In the genomic region with DNA sequence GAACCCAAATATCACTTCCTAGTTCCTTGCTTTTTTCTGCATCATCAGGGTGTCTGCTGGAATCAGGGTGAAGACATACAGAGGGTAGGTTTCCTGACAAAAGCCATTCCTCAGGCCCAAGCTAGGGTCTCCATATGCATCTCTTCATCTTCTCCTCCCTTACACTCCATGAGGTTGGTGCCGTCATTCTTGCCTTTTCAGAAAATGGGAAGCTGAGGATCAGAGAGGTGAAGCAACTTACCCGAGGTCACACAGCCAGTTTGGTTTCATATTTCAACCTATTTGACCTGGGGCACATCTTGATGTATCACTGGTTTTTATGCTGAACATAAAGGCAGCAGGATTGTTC, we compare ENCODE assay signal across 16 cellular contexts. TPM values are rescaled to one million over a fixed set of nuclear protein-coding genes. Genes with fewer than 3 reads are reported as not detected.
DNase-seq lines count a peak whose midpoint lies in the region; ATAC-seq, FAIRE-seq and TF ChIP-seq lines count a peak whose summit lies in the region.
"Had no signal": no experiment of that assay in that cellular context is flagged by ENCODE, and none has a peak within 500 bp of the region (broad histone marks: within the 10 kb centered on the region; RNA-seq: fewer than 3 reads in every experiment).

No MANE protein-coding gene starts in this region.

- peak overlapping the region in 3 of 5 experiments; percentile 58 to 92 (median 85) for H3K27ac Mint-ChIP-seq in brain
- peak overlapping the region in 2 of 3 experiments; percentile 45 to 70 for H3K27ac Mint-ChIP-seq in nephron
- no peak overlapping the region for H3K27ac Mint-ChIP-seq in activated T-helper 2 cell treated with anti-CD3 and anti-CD28 coated beads, Interferon-gamma antibody, Interleukin-2, Interleukin-4, amounts not matched to agents 10 μg/mL and 5 μg/mL and 100 μg/mL, durations not matched to agents 14 hours and 24 hours and 36 hours
- H3K27ac Mint-ChIP-seq: CD4-positive, alpha-beta T cell; HFFc6 had no signal

- TF ChIP-seq CTCF in HepG2 (CRISPR knock-in tag; IDR thresholded peaks at IDR 0.05): no peak
- TF ChIP-seq CTCF in right lobe of liver (IDR thresholded peaks at IDR 0.05): no peak
- TF ChIP-seq CTCF in brain (conservative IDR thresholded peaks at IDR 0.05): no peak
- TF ChIP-seq CTCF in nephron (IDR thresholded peaks at IDR 0.05; ENCODE audit: unreplicated experiment in 3 of 3): no peak

- H3K36me3 Mint-ChIP-seq in brain (no peaks in the 10 kb centered on the region), nephron (ENCODE audit: low read depth) (no peaks in the 10 kb centered on the region)
- no peaks in the 10 kb centered on the region for H3K36me3 Mint-ChIP-seq in activated T-helper 2 cell treated with anti-CD3 and anti-CD28 coated beads, Interferon-gamma antibody, Interleukin-2, Interleukin-4, amounts not matched to agents 10 μg/mL and 5 μg/mL and 100 μg/mL, durations not matched to agents 14 hours and 24 hours and 36 hours (ENCODE audit: low read depth)

- ATAC-seq in HepG2 (no peak), right lobe of liver (no peak), GM21367 (IDR thresholded peaks at IDR 0.05; ENCODE audit: unreplicated experiment) (no peak), GM21528 (IDR thresholded peaks at IDR 0.05; ENCODE audit: low FRiP score, unreplicated experiment) (no peak)

- no peak for TF ChIP-seq RAD21 in HepG2 (CRISPR knock-in tag; IDR thresholded peaks at IDR 0.05)

- H3K9ac ChIP-seq in HepG2 (ENCODE audit: insufficient read depth, low read depth, low read length): peak overlapping the region; percentile 60
- H3K9ac ChIP-seq: BLaER1 treated with 17β-estradiol and CSF1 and Interleukin-3, amounts not matched to agents 10 nM and 100 nM had no signal

- H3K27ac ChIP-seq in HepG2 (ENCODE audit: extremely low read length, insufficient read depth, low read length) (peak overlapping the region; percentile 90), right lobe of liver (peak overlapping the region in 1 of 3 donors; percentile 37)
- H3K27ac ChIP-seq: BLaER1 treated with 17β-estradiol and CSF1 and Interleukin-3, amounts not matched to agents 10 nM and 100 nM had no signal

- intact Hi-C loops in HepG2 (cut with micrococcal nuclease; ENCODE audit: unreplicated experiment) (no loop called here), right lobe of liver (cut with DNase I) (no loop called here)
- intact Hi-C loops in activated T-helper 2 cell treated with anti-CD3 and anti-CD28 coated beads, Interferon-gamma antibody, Interleukin-2, Interleukin-4, amounts not matched to agents 10 μg/mL and 5 μg/mL and 100 μg/mL, durations not matched to agents 14 hours and 24 hours and 36 hours (cut with micrococcal nuclease): no loop called here

- H2AFZ ChIP-seq in HepG2 (ENCODE audit: low read length): no peak overlapping the region

- TF ChIP-seq EP300 in HepG2 (IDR thresholded peaks at IDR 0.05; ENCODE audit: low read depth in 2 of 2, low read length in 2 of 2) (no peak), HepG2 (CRISPR knock-in tag; IDR thresholded peaks at IDR 0.05; ENCODE audit: borderline replicate concordance) (no peak)

- H3K27me3 ChIP-seq in HepG2 (ENCODE audit: control insufficient read depth in 1 of 2, insufficient read depth in 2 of 2, low read length in 2 of 2): no peaks in the 10 kb centered on the region; a peak in 1 of 5 replicates
- H3K27me3 ChIP-seq in right lobe of liver: no peaks in the 10 kb centered on the region

- H3K4me1 ChIP-seq in HepG2 (ENCODE audit: insufficient read depth, low read length) (peaks cover 52% of the 10 kb centered on the region), right lobe of liver (peaks cover 0 to 31% (median 14%) of the 10 kb centered on the region in 4 donors)
- H3K4me1 ChIP-seq: BLaER1 treated with 17β-estradiol and CSF1 and Interleukin-3, amounts not matched to agents 10 nM and 100 nM had no signal

- H3K27me3 Mint-ChIP-seq in brain: peaks cover 18% of the 10 kb centered on the region
- H3K27me3 Mint-ChIP-seq in nephron (ENCODE audit: low read depth): peaks cover 30% of the 10 kb centered on the region
- peaks cover 13% of the 10 kb centered on the region for H3K27me3 Mint-ChIP-seq in activated T-helper 2 cell treated with anti-CD3 and anti-CD28 coated beads, Interferon-gamma antibody, Interleukin-2, Interleukin-4, amounts not matched to agents 10 μg/mL and 5 μg/mL and 100 μg/mL, durations not matched to agents 14 hours and 24 hours and 36 hours (ENCODE audit: low read depth)

- CTCF ChIA-PET in HepG2 (lab: Yijun Ruan, JAX; ENCODE audit: low intra/inter-chr PET ratio, low total read pairs): no interaction called here

- H3K4me3 Mint-ChIP-seq in brain: no peak overlapping the region
- no peak overlapping the region for H3K4me3 Mint-ChIP-seq in nephron
- no peak overlapping the region for H3K4me3 Mint-ChIP-seq in activated T-helper 2 cell treated with anti-CD3 and anti-CD28 coated beads, Interferon-gamma antibody, Interleukin-2, Interleukin-4, amounts not matched to agents 10 μg/mL and 5 μg/mL and 100 μg/mL, durations not matched to agents 14 hours and 24 hours and 36 hours (ENCODE audit: low read depth)
- H3K4me3 Mint-ChIP-seq: CD4-positive, alpha-beta T cell; HFFc6 had no signal

- H3K9me3 ChIP-seq in HepG2 (ENCODE audit: low read length) (no peaks in the 10 kb centered on the region), right lobe of liver (no peaks in the 10 kb centered on the region)
- H3K9me3 ChIP-seq: BLaER1 treated with 17β-estradiol and CSF1 and Interleukin-3, amounts not matched to agents 10 nM and 100 nM; HAP-1 had no signal

- FAIRE-seq in HepG2 (lab: Jason Lieb, UNC): no peak
- FAIRE-seq: HTR-8/SVneo had no signal

- H3K4me1 Mint-ChIP-seq in brain (peaks cover 39% of the 10 kb centered on the region), nephron (peaks cover 19% of the 10 kb centered on the region)
- no peaks in the 10 kb centered on the region for H3K4me1 Mint-ChIP-seq in activated T-helper 2 cell treated with anti-CD3 and anti-CD28 coated beads, Interferon-gamma antibody, Interleukin-2, Interleukin-4, amounts not matched to agents 10 μg/mL and 5 μg/mL and 100 μg/mL, durations not matched to agents 14 hours and 24 hours and 36 hours (ENCODE audit: low read depth)

- BruUV-seq in HepG2 (replicated peaks; lab: Mats Ljungman, UMichigan): no TSS peak

- H3K4me3 ChIP-seq in HepG2 (replicated peaks in 1 of 3; ENCODE audit: insufficient read depth in 1 of 3, low read depth in 2 of 3, low read length in 3 of 3) (peak overlapping the region in 1 of 3 experiments; percentile 61; a peak in 1 of 6 replicates), right lobe of liver (no peak overlapping the region)
- H3K4me3 ChIP-seq: BLaER1 treated with 17β-estradiol and CSF1 and Interleukin-3, amounts not matched to agents 10 nM and 100 nM; HAP-1 had no signal

- no peaks in the 10 kb centered on the region for H4K20me1 ChIP-seq in HepG2 (ENCODE audit: insufficient read depth, low read length)

- DNase-seq in HepG2 (ENCODE audit: low spot score) (no peak), right lobe of liver (no peak), NCI-H748 treated with DMSO at 0.1 percent for 48 hours (lab: John Stamatoyannopoulos, UW) (no peak)
- no peak for DNase-seq in activated T-helper 2 cell treated with anti-CD3 and anti-CD28 coated beads, Interferon-gamma antibody, Interleukin-2, Interleukin-4, amounts not matched to agents 10 μg/mL and 5 μg/mL and 100 μg/mL, durations not matched to agents 14 hours and 24 hours and 36 hours (ENCODE audit: low spot score)
- DNase-seq: Calu3; CD4-positive, alpha-beta T cell; DMS 273 treated with DMSO at 0.1 percent for 48 hours; GOT3; HFFc6 had no signal

- peaks cover 0 to 21% (median 0%) of the 10 kb centered on the region in 5 experiments for H3K9me3 Mint-ChIP-seq in brain
- no peaks in the 10 kb centered on the region for H3K9me3 Mint-ChIP-seq in nephron
- no peaks in the 10 kb centered on the region for H3K9me3 Mint-ChIP-seq in activated T-helper 2 cell treated with anti-CD3 and anti-CD28 coated beads, Interferon-gamma antibody, Interleukin-2, Interleukin-4, amounts not matched to agents 10 μg/mL and 5 μg/mL and 100 μg/mL, durations not matched to agents 14 hours and 24 hours and 36 hours
- H3K9me3 Mint-ChIP-seq: CD4-positive, alpha-beta T cell; HFFc6 had no signal

- POLR2A ChIA-PET in HepG2 (lab: Yijun Ruan, JAX): interaction anchor here (0.7 to 1.8 kb wide), 8 partner anchors 10 to 133 kb away, joined by 3 to 7 read pairs (median 4); a partner anchor contains a TSS

- no peaks in the 10 kb centered on the region for H3K79me2 ChIP-seq in HepG2 (ENCODE audit: insufficient read depth, low read length)

- H3K4me2 ChIP-seq in HepG2 (ENCODE audit: low read depth, low read length): peak overlapping the region; percentile 87
- H3K4me2 ChIP-seq: BLaER1 treated with 17β-estradiol and CSF1 and Interleukin-3, amounts not matched to agents 10 nM and 100 nM had no signal

- 0% methylated on average over 2 of the region's 2 CpGs for WGBS in HepG2 (ENCODE audit: low lambda C conversion rate)
- 43% methylated on average over 1 of the region's 2 CpGs for WGBS in right lobe of liver (ENCODE audit: insufficient coverage, low coverage, low lambda C conversion rate, missing lambda C conversion rate)

- H3K36me3 ChIP-seq in HepG2 (replicated peaks in 1 of 2; ENCODE audit: control insufficient read depth in 1 of 2, insufficient read depth in 2 of 2, low read length in 2 of 2) (no peaks in the 10 kb centered on the region), right lobe of liver (no peaks in the 10 kb centered on the region)
- H3K36me3 ChIP-seq: BLaER1 treated with 17β-estradiol and CSF1 and Interleukin-3, amounts not matched to agents 10 nM and 100 nM; HAP-1 had no signal

- TF ChIP-seq POLR2A in HepG2 (IDR thresholded peaks at IDR 0.05; ENCODE audit: insufficient read depth in 1 of 2, low read depth in 2 of 2, low read length in 2 of 2) (no peak), right lobe of liver (IDR thresholded peaks at IDR 0.05) (no peak)

- in situ Hi-C loops in HepG2 (cut with HindIII; ENCODE audit: extremely low pct_ligation_motif_present, low pct_unique_long_range_greater_than_20kb): no loop called here

RNA-seq across cellular contexts. Expression of a gene that starts 7.3 kb away (rescaled TPM):
- total RNA-seq in HepG2 (2016; rRNA removed; fragmentation: Illumina TruSeq; extraction: Trizol) (7.2 and 9.6 TPM in 2 replicates), right lobe of liver (1 to 10 TPM in 5 of 6 experiments, under 1 TPM in 1; 0.34 to 4.3 (median 1.2) TPM)
- 1.9 and 2.5 TPM in 2 replicates for total RNA-seq in HepG2 (2016; cell fraction: cytosol; rRNA removed; fragmentation: Illumina TruSeq; extraction: Trizol; ENCODE audit: low read depth)
- total RNA-seq in HepG2 (2016; cell fraction: insoluble cytoplasmic fraction; rRNA removed; fragmentation: Illumina TruSeq; extraction: Trizol): 5.6 and 8.3 TPM in 2 replicates
- total RNA-seq in HepG2 (2016; cell fraction: membrane; rRNA removed; fragmentation: Illumina TruSeq; extraction: Trizol): 7.5 TPM in 2 replicates
- total RNA-seq in HepG2 (2016; cell fraction: nucleus; rRNA removed; fragmentation: Illumina TruSeq; extraction: Trizol): 7.0 and 7.5 TPM in 2 replicates
- polyA plus RNA-seq in HepG2 (2011; rRNA removed) (2.7 and 3.7 TPM in 2 replicates), brain (ENCODE audit: insufficient read depth, low read depth, low replicate concordance) (27.7 TPM)
- polyA plus RNA-seq in HepG2 (2011; cell fraction: cytosol; rRNA removed): 2.0 and 3.0 TPM in 2 replicates
- polyA plus RNA-seq in HepG2 (2011; cell fraction: nucleus; rRNA removed): 3.8 and 4.7 TPM in 2 replicates
- polyA plus RNA-seq in HepG2 (2012): 2.5 and 2.9 TPM in 2 replicates
- polyA plus RNA-seq in HepG2 (2016; cell fraction: cytosol; fragmentation: Illumina TruSeq; extraction: Trizol; ENCODE audit: low read depth): 2.5 and 2.6 TPM in 2 replicates
- 9.4 and 11.8 TPM in 2 replicates for polyA plus RNA-seq in HepG2 (2016; cell fraction: insoluble cytoplasmic fraction; fragmentation: Illumina TruSeq; extraction: Trizol; ENCODE audit: low read depth)
- polyA plus RNA-seq in HepG2 (2016; cell fraction: membrane; fragmentation: Illumina TruSeq; extraction: Trizol; ENCODE audit: low read depth): 8.4 and 9.5 TPM in 2 replicates
- polyA plus RNA-seq in HepG2 (2016; cell fraction: nucleus; fragmentation: Illumina TruSeq; extraction: Trizol; ENCODE audit: insufficient read depth, low read depth): 9.3 and 9.9 TPM in 2 replicates
- 2.9 and 8.9 TPM in 2 replicates for polyA minus RNA-seq in HepG2 (2011; rRNA and poly(A)+ RNA removed; ENCODE audit: low replicate concordance)
- polyA minus RNA-seq in HepG2 (2011; cell fraction: cytosol; rRNA and poly(A)+ RNA removed): 3.6 and 4.0 TPM in 2 replicates
- polyA minus RNA-seq in HepG2 (2011; cell fraction: nucleus; rRNA and poly(A)+ RNA removed): 7.9 and 8.2 TPM in 2 replicates
- total RNA-seq in activated T-helper 2 cell treated with anti-CD3 and anti-CD28 coated beads, Interferon-gamma antibody, Interleukin-2, Interleukin-4, amounts not matched to agents 10 μg/mL and 5 μg/mL and 100 μg/mL, durations not matched to agents 14 hours and 24 hours and 36 hours: 1.4 and 1.6 TPM in 2 replicates
